Comparison of ENCODE assay signal across 8 cellular contexts in the genomic region with DNA sequence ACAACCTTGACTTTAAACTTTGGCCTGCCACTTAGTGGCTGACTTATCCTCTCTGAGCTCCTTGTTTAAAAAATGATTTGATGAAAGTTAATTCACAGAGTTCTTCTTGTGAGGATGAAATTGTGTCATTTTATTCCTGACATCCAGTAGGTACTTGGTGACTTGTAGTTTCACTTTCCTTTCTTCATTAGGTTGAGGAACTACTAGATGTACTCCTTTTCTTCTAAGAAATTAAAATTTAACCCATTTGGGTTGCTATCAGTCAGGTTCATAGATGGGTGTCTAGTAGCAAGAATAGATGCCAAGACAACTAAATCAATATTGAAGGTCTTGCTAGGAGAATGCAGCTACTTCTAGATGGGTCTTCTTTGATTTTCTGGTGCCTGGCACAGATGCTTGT. TPM values are rescaled to one million over a fixed set of nuclear protein-coding genes. Genes with fewer than 3 reads are reported as not detected.
DNase-seq lines count a peak whose midpoint lies in the region; ATAC-seq, FAIRE-seq and TF ChIP-seq lines count a peak whose summit lies in the region.

No MANE protein-coding gene starts in this region.

- H3K36me3 Mint-ChIP-seq in activated T-cell treated with anti-CD3 and anti-CD28 coated beads, Interleukin-2, amount 50 U/mL, for 24 hours (ENCODE audit: low read depth), result peaks cover 11% of the 10 kb centered on the region
- no peaks in the 10 kb centered on the region for H3K36me3 Mint-ChIP-seq in astrocyte (ENCODE audit: low read depth, unreplicated experiment)

- H2AFZ ChIP-seq in astrocyte (ENCODE audit: low read depth, low read length), result no peak overlapping the region

- H3K27ac ChIP-seq in astrocyte (ENCODE audit: low read depth, low read length), result no peak overlapping the region

- no peaks in the 10 kb centered on the region for H3K27me3 ChIP-seq in astrocyte (ENCODE audit: insufficient read depth, low read length)

- H3K4me3 ChIP-seq in astrocyte (ENCODE audit: insufficient read depth, low read depth, low read length), result no peak overlapping the region

- peak overlapping the region; percentile 55 for H3K4me3 Mint-ChIP-seq in activated T-cell treated with anti-CD3 and anti-CD28 coated beads, Interleukin-2, amount 50 U/mL, for 24 hours
- peak overlapping the region; percentile 66 for H3K4me3 Mint-ChIP-seq in astrocyte (ENCODE audit: unreplicated experiment)
- peak overlapping the region; percentile 71 to 86 for H3K4me3 Mint-ChIP-seq in stimulated activated naive CD8-positive, alpha-beta T cell treated with anti-CD3 and anti-CD28 coated beads, Interleukin-15, amount 100 ng/mL, for 72 hours

- peaks cover 75% of the 10 kb centered on the region for H4K20me1 ChIP-seq in astrocyte (ENCODE audit: insufficient read depth, low read length)

- H3K27ac Mint-ChIP-seq in activated T-cell treated with anti-CD3 and anti-CD28 coated beads, Interleukin-2, amount 50 U/mL, for 24 hours, result peak overlapping the region; percentile 71
- peak overlapping the region; percentile 28 for H3K27ac Mint-ChIP-seq in astrocyte (ENCODE audit: unreplicated experiment)
- peak overlapping the region in 1 of 2 donors; percentile 94 for H3K27ac Mint-ChIP-seq in stimulated activated naive CD8-positive, alpha-beta T cell treated with anti-CD3 and anti-CD28 coated beads, Interleukin-15, amount 100 ng/mL, for 72 hours

- no peaks in the 10 kb centered on the region for H3K9me3 ChIP-seq in astrocyte (ENCODE audit: insufficient read depth, low read depth, low read length)

- H3K36me3 ChIP-seq in astrocyte (ENCODE audit: insufficient read depth, low read length), result no peaks in the 10 kb centered on the region

- ATAC-seq in HG03175 (IDR thresholded peaks at IDR 0.05; ENCODE audit: unreplicated experiment), result peak; percentile 43
- ATAC-seq in stimulated activated naive CD8-positive, alpha-beta T cell treated with anti-CD3 and anti-CD28 coated beads, Interleukin-15, amount 100 ng/mL, for 72 hours, result no peak

- no peaks in the 10 kb centered on the region for H3K27me3 Mint-ChIP-seq in activated T-cell treated with anti-CD3 and anti-CD28 coated beads, Interleukin-2, amount 50 U/mL, for 24 hours
- H3K27me3 Mint-ChIP-seq in astrocyte (ENCODE audit: low read depth, unreplicated experiment), result no peaks in the 10 kb centered on the region
- no peaks in the 10 kb centered on the region for H3K27me3 Mint-ChIP-seq in stimulated activated naive CD8-positive, alpha-beta T cell treated with anti-CD3 and anti-CD28 coated beads, Interleukin-15, amount 100 ng/mL, for 72 hours

- H3K79me2 ChIP-seq in astrocyte (ENCODE audit: insufficient read depth, low read length), result peaks cover 75% of the 10 kb centered on the region

- no peak for DNase-seq in activated T-cell treated with anti-CD3 and anti-CD28 coated beads, Interleukin-2, amount 50 U/mL, for 24 hours
- DNase-seq in activated T-cell treated with anti-CD3 and anti-CD28 coated beads, Interleukin-2, amount 50 U/mL, for 1 hour, result no peak
- DNase-seq in astrocyte (ENCODE audit: low read depth) (no peak), activated gamma-delta T cell (lab: John Stamatoyannopoulos, UW) (no peak), NCI-H2107 treated with DMSO at 0.1 percent for 48 hours (lab: John Stamatoyannopoulos, UW; ENCODE audit: unreplicated experiment) (no peak), G401 (ENCODE audit: low spot score) (no peak)
- no peak for DNase-seq in stimulated activated naive CD8-positive, alpha-beta T cell treated with anti-CD3 and anti-CD28 coated beads, Interleukin-15, amount 100 ng/mL, for 72 hours

- peaks cover 70% of the 10 kb centered on the region for H3K4me1 Mint-ChIP-seq in activated T-cell treated with anti-CD3 and anti-CD28 coated beads, Interleukin-2, amount 50 U/mL, for 24 hours (ENCODE audit: low read depth)
- peaks cover 27% of the 10 kb centered on the region for H3K4me1 Mint-ChIP-seq in astrocyte (ENCODE audit: low read depth, unreplicated experiment)
- H3K4me1 Mint-ChIP-seq in stimulated activated naive CD8-positive, alpha-beta T cell treated with anti-CD3 and anti-CD28 coated beads, Interleukin-15, amount 100 ng/mL, for 72 hours, result peaks cover 77% of the 10 kb centered on the region

- H3K9me3 Mint-ChIP-seq in activated T-cell treated with anti-CD3 and anti-CD28 coated beads, Interleukin-2, amount 50 U/mL, for 24 hours, result no peaks in the 10 kb centered on the region
- H3K9me3 Mint-ChIP-seq in astrocyte (ENCODE audit: unreplicated experiment), result no peaks in the 10 kb centered on the region
- H3K9me3 Mint-ChIP-seq in stimulated activated naive CD8-positive, alpha-beta T cell treated with anti-CD3 and anti-CD28 coated beads, Interleukin-15, amount 100 ng/mL, for 72 hours, result no peaks in the 10 kb centered on the region

- in situ Hi-C loops in G401 (cut with HindIII; ENCODE audit: low sequenced_read_pairs), result no loop called here

- H3K4me1 ChIP-seq in astrocyte (ENCODE audit: insufficient read depth, low read length), result peaks cover 19% of the 10 kb centered on the region

- no peak overlapping the region for H3K9ac ChIP-seq in astrocyte (ENCODE audit: low read length)

- no peak for TF ChIP-seq CTCF in astrocyte (IDR thresholded peaks at IDR 0.05; ENCODE audit: insufficient read depth, low read depth, low read length)

- H3K4me2 ChIP-seq in astrocyte (ENCODE audit: low read length), result no peak overlapping the region

- no peak for FAIRE-seq in astrocyte (lab: Jason Lieb, UNC)

RNA-seq across cellular contexts. Expression of a gene that starts 5.2 kb away (rescaled TPM):
- 19.2 and 20.7 TPM in 2 replicates for total RNA-seq in astrocyte
- 7.9 and 21.4 TPM in 2 replicates for total RNA-seq in G401 (2014; rRNA removed; shearing (Covaris generic))

RNA-seq across cellular contexts. Expression of a gene that starts 33.4 kb away (rescaled TPM):
- 1,579 and 1,629 TPM in 2 replicates for total RNA-seq in astrocyte
- total RNA-seq in G401 (2014; rRNA removed; shearing (Covaris generic)), result 5,783 and 6,412 TPM in 2 replicates

RNA-seq across cellular contexts. Expression of a gene that starts 33.5 kb away (rescaled TPM):
- 10.7 and 11.0 TPM in 2 replicates for total RNA-seq in astrocyte
- 15.0 and 20.1 TPM in 2 replicates for total RNA-seq in G401 (2014; rRNA removed; shearing (Covaris generic))
